ENCODE assay signal across 23 cellular contexts in genomic region chr1:86069757-86070145, GRCh38.
DNase-seq lines count a peak whose midpoint lies in the region; ATAC-seq and TF ChIP-seq lines count a peak whose summit lies in the region.
"Had no signal": no experiment of that assay in that cellular context is flagged by ENCODE, and none has a peak within 500 bp of the region (broad histone marks: within the 10 kb centered on the region; RNA-seq: fewer than 3 reads in every experiment).

No MANE protein-coding gene starts in this region.

- peaks cover 18% of the 10 kb centered on the region for H3K27me3 ChIP-seq in foreskin keratinocyte
- H3K27me3 ChIP-seq: BLaER1 treated with 17β-estradiol and CSF1 and Interleukin-3, amounts not matched to agents 10 nM and 100 nM; colonic mucosa; transverse colon had no signal

- DNase-seq in GM04504 (ENCODE audit: low read depth): peak; percentile 8
- peak; percentile 18 for DNase-seq in NCI-H446 treated with DMSO at 0.1 percent for 48 hours (lab: John Stamatoyannopoulos, UW)
- peak; percentile 73 for DNase-seq in choroid plexus epithelial cell (ENCODE audit: low read depth)
- DNase-seq in foreskin keratinocyte: peak; percentile 59 to 79
- DNase-seq in H4 (ENCODE audit: low spot score): no peak
- no peak for DNase-seq in head of caudate nucleus
- DNase-seq: ACHN; activated CD8-positive, alpha-beta T cell treated with anti-CD3 and anti-CD28 coated beads for 36 hours; activated effector memory CD4-positive, alpha-beta T cell treated with Interleukin-2 at 50 U/mL for 16 hours; activated naive CD8-positive, alpha-beta T cell treated with anti-CD3 and anti-CD28 coated beads for 36 hours; colonic mucosa; effector memory CD8-positive, alpha-beta T cell; Kasumi-1; kidney glomerular epithelial cell; NCI-H1092 treated with DMSO at 0.1 percent for 48 hours; NCI-H1930; NCI-H526; PC-9; spleen; stimulated activated CD4-positive, alpha-beta T cell treated with anti-CD3 and anti-CD28 coated beads, Interleukin-2, amount 100 ng/mL, for 48 hours; transverse colon had no signal

- peaks cover 6% of the 10 kb centered on the region for H3K4me1 ChIP-seq in foreskin keratinocyte
- H3K4me1 ChIP-seq: BLaER1 treated with 17β-estradiol and CSF1 and Interleukin-3, amounts not matched to agents 10 nM and 100 nM; colonic mucosa; spleen; transverse colon had no signal

- ATAC-seq in foreskin keratinocyte (no peak), HG03135 (IDR thresholded peaks at IDR 0.05; ENCODE audit: unreplicated experiment) (no peak)
- ATAC-seq: activated CD8-positive, alpha-beta T cell treated with anti-CD3 and anti-CD28 coated beads for 36 hours; effector memory CD8-positive, alpha-beta T cell had no signal

- no peak for TF ChIP-seq CTCF in choroid plexus epithelial cell (conservative IDR thresholded peaks at IDR 0.05; ENCODE audit: low read depth, low read length)
- TF ChIP-seq CTCF in foreskin keratinocyte (conservative IDR thresholded peaks at IDR 0.05): no peak

- H3K27ac ChIP-seq in foreskin keratinocyte: no peak overlapping the region
- H3K27ac ChIP-seq: BLaER1 treated with 17β-estradiol and CSF1 and Interleukin-3, amounts not matched to agents 10 nM and 100 nM; colonic mucosa; PC-9; spleen; transverse colon had no signal

- no peak overlapping the region for H3K4me3 ChIP-seq in choroid plexus epithelial cell (ENCODE audit: low read depth, low read length)
- H3K4me3 ChIP-seq: BLaER1 treated with 17β-estradiol and CSF1 and Interleukin-3, amounts not matched to agents 10 nM and 100 nM; colonic mucosa; PC-9; spleen; transverse colon had no signal

- intact Hi-C loops in head of caudate nucleus (cut with DNase I): no loop called here

Comparison
In these comparisons a context has a peak if more than half of its experiments do, and no peak if none do; other contexts are left out.
1. DNase-seq: peak in GM04504 (single experiment), NCI-H446 treated with DMSO at 0.1 percent for 48 hours (single experiment), choroid plexus epithelial cell (single experiment) and foreskin keratinocyte (2 of 2); none in H4 (single experiment) and head of caudate nucleus (0 of 42).